In the genomic region with DNA sequence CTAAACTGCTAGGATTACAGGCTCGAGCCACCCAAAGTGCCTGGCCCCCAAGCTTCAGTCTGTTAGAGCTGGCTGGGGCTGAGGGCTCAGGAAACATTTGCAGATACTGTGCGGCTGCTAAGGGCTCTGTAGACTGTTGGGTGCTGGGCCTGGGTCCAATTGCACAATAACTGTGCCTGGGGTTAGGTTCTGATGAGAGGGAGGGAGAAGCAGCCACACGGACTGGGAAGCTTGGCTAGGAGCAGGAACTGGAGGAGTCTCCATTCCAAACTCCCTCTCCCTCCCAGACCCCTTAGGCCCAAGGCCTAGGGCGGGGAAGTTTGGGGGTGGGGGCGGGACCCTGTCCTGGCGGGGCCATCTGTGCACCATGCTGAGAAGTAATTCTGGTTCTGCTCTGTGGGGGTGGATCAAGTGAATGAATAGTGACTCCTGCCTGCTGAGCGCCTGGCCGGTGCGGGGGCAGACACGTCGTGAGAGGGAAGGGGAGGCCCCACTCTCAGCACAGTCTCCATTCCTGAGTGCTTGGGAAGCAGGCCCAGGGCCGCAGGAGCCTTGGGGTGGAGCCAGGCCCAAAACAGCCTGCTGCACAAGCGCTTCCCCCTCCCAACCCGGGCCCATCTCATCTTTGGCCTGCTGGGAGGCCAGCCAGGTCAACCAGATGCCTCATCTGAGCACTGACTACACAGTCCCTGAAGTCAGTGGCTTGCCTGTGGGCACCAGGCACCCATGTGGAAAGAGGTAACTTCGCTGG, we compare ENCODE assay signal across 8 cellular contexts. TPM values are rescaled to one million over a fixed set of nuclear protein-coding genes. Genes with fewer than 3 reads are reported as not detected.
DNase-seq lines count a peak whose midpoint lies in the region; ATAC-seq, FAIRE-seq and TF ChIP-seq lines count a peak whose summit lies in the region.

No MANE protein-coding gene starts in this region.

- peak overlapping the region; percentile 56; the same call in 1 of the 2 replicates for H2BK12ac ChIP-seq in H1 (ENCODE audit: low read depth, low read length)

- H3K36me3 ChIP-seq in H1 (ENCODE audit: control insufficient read depth in 2 of 4, insufficient read depth in 4 of 4, low read length in 3 of 4) (peaks cover 0 to 4% (median 0%) of the 10 kb centered on the region in 4 experiments; a peak in 1 of 8 replicates), vagina (no peaks in the 10 kb centered on the region)

- H3K27me3 ChIP-seq in H1 (replicated peaks in 1 of 4; ENCODE audit: control insufficient read depth in 3 of 4, extremely low read depth in 1 of 4, insufficient read depth in 3 of 4, low read length in 3 of 4) = peaks cover 0 to 11% (median 7%) of the 10 kb centered on the region in 4 experiments; a peak in 3 of 7 replicates
- no peaks in the 10 kb centered on the region for H3K27me3 ChIP-seq in vagina

- H3K14ac ChIP-seq in H1 (ENCODE audit: insufficient read length) = no peak overlapping the region

- H3K23ac ChIP-seq in H1 (ENCODE audit: insufficient read length) = no peak overlapping the region

- CTCF ChIA-PET in H1 (lab: Charles Lee; ENCODE audit: partially characterized antibody) = interaction anchor here (0.8 to 4.8 kb wide), 9 partner anchors 10 to 293 kb away, joined by 3 to 46 read pairs (median 3); no protein-coding TSS in a partner anchor

- H2BK120ac ChIP-seq in H1 (replicated peaks; ENCODE audit: low read depth, low read length) = peak overlapping the region; percentile 47

- peaks cover 0 to 28% of the 10 kb centered on the region in 2 experiments; a peak in 1 of 4 replicates for H3K79me2 ChIP-seq in H1 (ENCODE audit: control insufficient read depth in 1 of 2, insufficient read depth in 2 of 2, low read length in 2 of 2)

- peaks cover 6% of the 10 kb centered on the region; the same call in 1 of the 2 replicates for H3K23me2 ChIP-seq in H1 (ENCODE audit: low read depth, low read length)

- peak overlapping the region; percentile 94 for H3K4ac ChIP-seq in H1 (replicated peaks; ENCODE audit: insufficient read length, low read depth, low read length)

- H4K5ac ChIP-seq in H1 (ENCODE audit: insufficient read length, low read depth, low read length) = peak overlapping the region; percentile 1

- no peak overlapping the region for H3K56ac ChIP-seq in H1 (replicated peaks; ENCODE audit: insufficient read length, low read depth, low read length)

- H4K8ac ChIP-seq in H1 (ENCODE audit: extremely low read depth, insufficient read depth, low read length) = no peak overlapping the region

- 0 out of 2 replicates have a peak, but pooled peaks cover 2% of the 10 kb centered on the region for H3K79me1 ChIP-seq in H1 (ENCODE audit: low read depth, low read length)

- TF ChIP-seq POLR2A in H1 (IDR thresholded peaks at IDR 0.05; ENCODE audit: control extremely low read depth in 1 of 2, low read depth in 2 of 2, low read length in 2 of 2) (no peak), vagina (IDR thresholded peaks at IDR 0.05) (no peak)

- intact Hi-C loops in vagina (cut with DNase I) = no loop called here

- no peak for ATAC-seq in GM19324 (IDR thresholded peaks at IDR 0.05; ENCODE audit: low FRiP score, unreplicated experiment)
- no peak for ATAC-seq in GM18519 (IDR thresholded peaks at IDR 0.05; ENCODE audit: low FRiP score, unreplicated experiment)
- ATAC-seq in HG02798 (IDR thresholded peaks at IDR 0.05; ENCODE audit: poor library complexity, unreplicated experiment) = no peak

- H3K4me1 ChIP-seq in H1 (replicated peaks in 1 of 4; ENCODE audit: control insufficient read depth in 3 of 4, insufficient read depth in 4 of 4, low read length in 3 of 4) = peaks cover 8 to 39% (median 35%) of the 10 kb centered on the region in 4 experiments
- H3K4me1 ChIP-seq in vagina = peaks cover 68% of the 10 kb centered on the region

- no peak for TF ChIP-seq EP300 in H1 (IDR thresholded peaks at IDR 0.05; ENCODE audit: borderline replicate concordance in 1 of 2, low read depth in 2 of 2, low read length in 2 of 2)

- peak overlapping the region in 2 of 4 experiments; percentile 1 to 13; a peak in 1 of 7 replicates for H3K9ac ChIP-seq in H1 (replicated peaks in 1 of 4; ENCODE audit: extremely low read depth in 1 of 4, low read depth in 3 of 4, low read length in 3 of 4)

- no peak for FAIRE-seq in H1 (lab: Jason Lieb, UNC)

- H2AFZ ChIP-seq in H1 (ENCODE audit: low read length) = no peak overlapping the region

- H3K27ac ChIP-seq in H1 (ENCODE audit: low read depth, low read length) (no peak overlapping the region), vagina (peak overlapping the region; percentile 85)

- H2BK5ac ChIP-seq in H1 (ENCODE audit: low read depth, low read length) = peak overlapping the region; percentile 83; the same call in 1 of the 2 replicates

- DNase-seq in DMS 273 (lab: John Stamatoyannopoulos, UW; ENCODE audit: unreplicated experiment) (peak; percentile 94), NCI-H69 (lab: John Stamatoyannopoulos, UW) (peak; percentile 80), H1 (ENCODE audit: low read depth in 1 of 2, low spot score in 2 of 2) (peak in 1 of 2 experiments; percentile 67), mesenteric fat pad (ENCODE audit: low spot score) (peak; percentile 93), vagina (ENCODE audit: extremely low spot score in 2 of 2) (peak in 1 of 2 donors; percentile 98)

- peak overlapping the region; percentile 90 for H3K18ac ChIP-seq in H1 (ENCODE audit: extremely low read depth, low read length)

- peaks cover 0 to 14% of the 10 kb centered on the region in 2 experiments for H4K20me1 ChIP-seq in H1 (replicated peaks in 1 of 2; ENCODE audit: control insufficient read depth in 1 of 2, insufficient read depth in 2 of 2, low read length in 2 of 2)

- TF ChIP-seq CTCF in H1 (IDR thresholded peaks at IDR 0.05; ENCODE audit: control extremely low read depth in 1 of 3, insufficient read depth in 1 of 3, low read depth in 1 of 3, low read length in 3 of 3) = no peak
- no peak for TF ChIP-seq CTCF in vagina (IDR thresholded peaks at IDR 0.05)

- no peak for TF ChIP-seq RAD21 in H1 (IDR thresholded peaks at IDR 0.05 in 1 of 2, conservative IDR thresholded peaks at IDR 0.05 in 1 of 2; ENCODE audit: low read depth in 2 of 2, low read length in 2 of 2)

- peak overlapping the region; percentile 75 for H4K91ac ChIP-seq in H1 (replicated peaks; ENCODE audit: insufficient read length, low read length)

- H3K9me3 ChIP-seq in H1 (ENCODE audit: insufficient read depth in 2 of 2, low read depth in 1 of 2, low read length in 1 of 2) = 0 out of 4 replicates have a peak, but pooled peaks cover 0 to under 1% of the 10 kb centered on the region in 2 experiments
- peaks cover 3% of the 10 kb centered on the region for H3K9me3 ChIP-seq in vagina

- H2AK5ac ChIP-seq in H1 (ENCODE audit: low read depth, low read length) = peak overlapping the region; percentile 87; the same call in 1 of the 2 replicates

- H2BK20ac ChIP-seq in H1 (ENCODE audit: low read length) = peak overlapping the region; percentile 97

- peak overlapping the region in 3 of 4 experiments; percentile 64 to 77 (median 66); a peak in 6 of 8 replicates for H3K4me3 ChIP-seq in H1 (ENCODE audit: extremely low read depth in 1 of 4, insufficient read depth in 2 of 4, low read depth in 3 of 4, low read length in 4 of 4)
- H3K4me3 ChIP-seq in vagina = peak overlapping the region; percentile 67 to 81

- peak overlapping the region; percentile 82 to 86 for H3K4me2 ChIP-seq in H1 (ENCODE audit: insufficient read depth in 1 of 2, low read depth in 2 of 2, low read length in 2 of 2)

- 21% methylated on average over 11 of the region's 15 CpGs; no CpG with 5 or more reads in 1 of the 2 experiments for WGBS in H1 (ENCODE audit: extremely low coverage in 1 of 2, insufficient coverage in 1 of 2, insufficient read length in 1 of 2, insufficient replicate concordance in 2 of 2, low coverage in 1 of 2, low lambda C conversion rate in 2 of 2, missing lambda C conversion rate in 1 of 2), 2 experiments

- 0 out of 2 replicates have a peak overlapping the region, but pooled peaks have one; percentile 81 for H2BK15ac ChIP-seq in H1 (ENCODE audit: low read length)

- POLR2A ChIA-PET in H1 (lab: Charles Lee; ENCODE audit: partially characterized antibody) = interaction anchor here (1.1 to 4.6 kb wide), 9 partner anchors 10 to 65 kb away, joined by 3 to 31 read pairs (median 7); no protein-coding TSS in a partner anchor

TF ChIP-seq in H1, 55 proteins besides CTCF, POLR2A, EP300 and RAD21 (continues in another document):
- TF ChIP-seq EZH2 (IDR thresholded peaks at IDR 0.05; ENCODE audit: low read depth, low read length, severe bottlenecking) = no peak
- no peak for TF ChIP-seq RNF2 (IDR thresholded peaks at IDR 0.05; ENCODE audit: borderline replicate concordance, low read depth, low read length, missing control alignments, poor library complexity, severe bottlenecking)
- no peak for TF ChIP-seq TAF1 (IDR thresholded peaks at IDR 0.05; ENCODE audit: low read depth, low read length)
- peak; percentile 10 for TF ChIP-seq ASH2L (IDR thresholded peaks at IDR 0.05; ENCODE audit: low read length)
- TF ChIP-seq CEBPB (IDR thresholded peaks at IDR 0.05; ENCODE audit: low read depth, low read length) = peak; percentile 79
- no peak for TF ChIP-seq PHF8 (conservative IDR thresholded peaks at IDR 0.05; ENCODE audit: low read depth, low read length)
- TF ChIP-seq POLR2AphosphoS5 (IDR thresholded peaks at IDR 0.05; ENCODE audit: low read depth, low read length) = no peak
- no peak for TF ChIP-seq JUND (IDR thresholded peaks at IDR 0.05; ENCODE audit: low read length)
- no peak for TF ChIP-seq RFX5 (IDR thresholded peaks at IDR 0.05; ENCODE audit: borderline replicate concordance, low read depth, low read length)
- TF ChIP-seq NANOG (IDR thresholded peaks at IDR 0.05; ENCODE audit: insufficient read depth, low read depth, low read length, poor library complexity, severe bottlenecking) = no peak
- no peak; the same call in 1 of the 2 replicates for TF ChIP-seq SUZ12 (IDR thresholded peaks at IDR 0.05; ENCODE audit: low read length)
- TF ChIP-seq POU5F1 (IDR thresholded peaks at IDR 0.05; ENCODE audit: low read depth, low read length) = no peak
- no peak for TF ChIP-seq CTBP2 (IDR thresholded peaks at IDR 0.05; ENCODE audit: borderline replicate concordance, insufficient read depth, insufficient read length, low read length)
- no peak for TF ChIP-seq SIN3A (conservative IDR thresholded peaks at IDR 0.05 in 1 of 2, IDR thresholded peaks at IDR 0.05 in 1 of 2; ENCODE audit: low read depth in 1 of 2, low read length in 2 of 2)

RNA-seq across cellular contexts. Expression of a gene that starts 1.5 kb away (rescaled TPM):
- total RNA-seq in H1 (2021; fragmentation: NEBNext Ultra II Directional; extraction: Animal tissue kit (Norgen Biotek cat#: 25700)) = 108 and 116 TPM in 2 replicates
- polyA plus RNA-seq in H1 (2011; rRNA removed) = 296 and 298 TPM in 2 replicates
- polyA plus RNA-seq in H1 (2011; cell fraction: cytosol; rRNA removed) = 326 TPM
- polyA plus RNA-seq in H1 (2011; cell fraction: nucleus; rRNA removed) = 280 TPM
- 240 to 283 TPM (median 268 TPM) in 4 replicates for polyA plus RNA-seq in H1 (2012, experiment 1 of 2)
- polyA plus RNA-seq in H1 (2012, experiment 2 of 2) = 287 TPM
- polyA plus RNA-seq in H1 (2013, experiment 1 of 2) = 64.1 TPM
- 63.0 TPM for polyA plus RNA-seq in H1 (2013, experiment 2 of 2)
- polyA minus RNA-seq in H1 (2011; rRNA and poly(A)+ RNA removed) = 172 and 229 TPM in 2 replicates
- polyA minus RNA-seq in H1 (2011; cell fraction: cytosol; rRNA and poly(A)+ RNA removed) = 85.1 TPM
- 55.6 TPM for polyA minus RNA-seq in H1 (2011; cell fraction: nucleus; rRNA and poly(A)+ RNA removed)
- total RNA-seq in mesenteric fat pad = 304 TPM
- 84.0 TPM for total RNA-seq in vagina
